Comparison of ENCODE assay signal across 15 cellular contexts in the genomic region with DNA sequence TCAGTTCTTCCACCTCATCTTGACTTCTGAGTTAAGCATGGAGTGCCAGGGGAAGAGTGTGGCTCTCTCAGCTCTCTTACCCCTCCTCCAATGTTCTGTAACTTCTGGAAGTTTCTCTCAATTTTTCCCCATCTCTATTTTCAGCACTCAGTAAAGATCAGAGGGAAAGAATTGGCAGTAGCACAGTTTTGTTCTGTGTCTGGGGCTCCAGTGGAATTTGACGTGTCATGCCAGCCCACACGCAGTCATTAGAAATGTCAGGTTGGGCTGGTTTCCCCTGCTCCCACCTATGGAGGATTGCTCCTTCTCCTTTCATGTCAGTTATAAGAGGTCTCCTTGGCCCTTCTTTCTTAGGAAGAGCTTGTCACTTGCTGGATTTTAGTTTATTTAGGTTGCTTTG.
A peak's percentile ranks its signal among the peaks of the same experiment; 100 is the strongest.
DNase-seq lines count a peak whose midpoint lies in the region; ATAC-seq and TF ChIP-seq lines count a peak whose summit lies in the region.
"Had no signal": no experiment of that assay in that cellular context is flagged by ENCODE, and none has a peak within 500 bp of the region (broad histone marks: within the 10 kb centered on the region; RNA-seq: fewer than 3 reads in every experiment).

No MANE protein-coding gene starts in this region.

- no peak for TF ChIP-seq POLR2A in heart left ventricle (IDR thresholded peaks at IDR 0.05)

- no peak overlapping the region for H3K27ac Mint-ChIP-seq in naive thymus-derived CD8-positive, alpha-beta T cell
- H3K27ac Mint-ChIP-seq: activated T-helper 1 cell treated with anti-CD3 and anti-CD28 coated beads, Interleukin-12 subunit alpha, Interleukin-12 subunit beta, Interleukin-2, Interleukin-4 antibody, amounts not matched to agents 30 ng/mL and 10 ng/mL and 1 ng/mL, durations not matched to agents 14 hours and 24 hours and 36 hours had no signal

- H3K36me3 Mint-ChIP-seq in naive thymus-derived CD8-positive, alpha-beta T cell: peaks cover 0 to 8% (median 0%) of the 10 kb centered on the region in 3 donors

- WGBS in heart left ventricle, 4 donors: 14 to 24% (median 19%) methylated on average over 2 of the region's 2 CpGs
- 2 to 3% methylated on average over 2 of the region's 2 CpGs for WGBS in aorta, 2 donors

- POLR2A ChIA-PET in naive thymus-derived CD8-positive, alpha-beta T cell (lab: Charles Lee): no interaction called here

- TF ChIP-seq CTCF in cardiac muscle cell (IDR thresholded peaks at IDR 0.05; ENCODE audit: low read depth, low read length): no peak
- TF ChIP-seq CTCF in heart left ventricle (IDR thresholded peaks at IDR 0.05): no peak
- no peak for TF ChIP-seq CTCF in astrocyte of the spinal cord (IDR thresholded peaks at IDR 0.05; ENCODE audit: low read depth, low read length)

- H3K27me3 Mint-ChIP-seq in naive thymus-derived CD8-positive, alpha-beta T cell: no peaks in the 10 kb centered on the region

- H3K4me3 ChIP-seq in cardiac muscle cell (no peak overlapping the region), heart left ventricle (no peak overlapping the region), astrocyte of the spinal cord (ENCODE audit: low read depth, low read length) (no peak overlapping the region), aorta (ENCODE audit: low read length in 2 of 2) (no peak overlapping the region)
- H3K4me3 ChIP-seq: gastroesophageal sphincter had no signal

- peaks cover 0 to 24% (median 17%) of the 10 kb centered on the region in 9 donors for H3K9me3 Mint-ChIP-seq in naive thymus-derived CD8-positive, alpha-beta T cell

- in situ Hi-C loops in astrocyte of the spinal cord (cut with HindIII; ENCODE audit: low sequenced_read_pairs): no loop called here

- ATAC-seq in heart left ventricle: no peak
- ATAC-seq in aorta (ENCODE audit: low FRiP score): peak; percentile 54
- ATAC-seq in naive thymus-derived CD8-positive, alpha-beta T cell: no peak
- ATAC-seq in HG02759 (IDR thresholded peaks at IDR 0.05; ENCODE audit: unreplicated experiment): no peak
- ATAC-seq: gastroesophageal sphincter had no signal

- intact Hi-C loops in heart left ventricle (cut with DNase I): no loop called here
- intact Hi-C loops in aorta (cut with DNase I): no loop called here

- DNase-seq in cardiac muscle cell (ENCODE audit: low read depth in 1 of 2, low spot score in 1 of 2): peak; percentile 14 to 66
- DNase-seq in heart left ventricle: no peak
- peak; percentile 37 for DNase-seq in astrocyte of the spinal cord (ENCODE audit: low read depth, low spot score)
- DNase-seq in islet precursor cell: peak; percentile 67
- DNase-seq in aorta: peak in 1 of 2 donors; percentile 54
- no peak for DNase-seq in OCI-M2 (lab: John Stamatoyannopoulos, UW; ENCODE audit: unreplicated experiment)
- DNase-seq in naive thymus-derived CD8-positive, alpha-beta T cell: no peak
- DNase-seq: activated CD4-positive, alpha-beta T cell treated with anti-CD3 and anti-CD28 coated beads, Interleukin-2, amount 50 U/mL, for 1 hour; Karpas-422; NCI-H1694; SHP77; stimulated activated CD4-positive, alpha-beta T cell treated with anti-CD3 and anti-CD28 coated beads, Interleukin-12 subunit alpha, Interleukin-12 subunit beta, amount 100 ng/mL, for 4 hours had no signal

- H3K4me3 Mint-ChIP-seq in naive thymus-derived CD8-positive, alpha-beta T cell: no peak overlapping the region
- H3K4me3 Mint-ChIP-seq: activated T-helper 1 cell treated with anti-CD3 and anti-CD28 coated beads, Interleukin-12 subunit alpha, Interleukin-12 subunit beta, Interleukin-2, Interleukin-4 antibody, amounts not matched to agents 30 ng/mL and 10 ng/mL and 1 ng/mL, durations not matched to agents 14 hours and 24 hours and 36 hours had no signal

- H3K27ac ChIP-seq in cardiac muscle cell: peak overlapping the region; percentile 3
- H3K27ac ChIP-seq in heart left ventricle: peak overlapping the region in 2 of 12 donors; percentile 5 to 29
- peak overlapping the region; percentile 57 to 86 for H3K27ac ChIP-seq in aorta (ENCODE audit: low read depth in 1 of 2, low read length in 2 of 2)

- no peaks in the 10 kb centered on the region for H3K4me1 ChIP-seq in cardiac muscle cell (ENCODE audit: low read depth)
- H3K4me1 ChIP-seq in heart left ventricle: peaks cover 0 to 11% (median 0%) of the 10 kb centered on the region in 12 donors
- peaks cover 6 to 8% of the 10 kb centered on the region in 2 donors for H3K4me1 ChIP-seq in aorta (ENCODE audit: control insufficient read depth in 1 of 2, insufficient read depth in 2 of 2, low read length in 2 of 2)

- H3K36me3 ChIP-seq in cardiac muscle cell: no peaks in the 10 kb centered on the region
- no peaks in the 10 kb centered on the region for H3K36me3 ChIP-seq in heart left ventricle
- H3K36me3 ChIP-seq in aorta (ENCODE audit: control insufficient read depth in 1 of 2, insufficient read depth in 2 of 2, low read length in 1 of 2): no peaks in the 10 kb centered on the region
- H3K36me3 ChIP-seq: gastroesophageal sphincter had no signal

- H3K4me1 Mint-ChIP-seq in naive thymus-derived CD8-positive, alpha-beta T cell: peaks cover 0 to 2% (median 0%) of the 10 kb centered on the region in 4 donors

- H3K27me3 ChIP-seq in cardiac muscle cell (no peaks in the 10 kb centered on the region), heart left ventricle (no peaks in the 10 kb centered on the region), aorta (ENCODE audit: control insufficient read depth in 1 of 2, insufficient read depth in 2 of 2, low read length in 1 of 2) (no peaks in the 10 kb centered on the region)
- H3K27me3 ChIP-seq: gastroesophageal sphincter had no signal

- H3K9me3 ChIP-seq in cardiac muscle cell (ENCODE audit: low read depth): no peaks in the 10 kb centered on the region
- peaks cover 0 to 19% (median 9%) of the 10 kb centered on the region in 12 donors for H3K9me3 ChIP-seq in heart left ventricle
- no peaks in the 10 kb centered on the region for H3K9me3 ChIP-seq in aorta (ENCODE audit: control insufficient read depth, low read length)

Comparison
In these comparisons a context has a peak if more than half of its experiments do, and no peak if none do; other contexts are left out.
1. DNase-seq: peak in cardiac muscle cell (2 of 2), astrocyte of the spinal cord (single experiment) and islet precursor cell (single experiment); none in heart left ventricle (0 of 5), OCI-M2 (single experiment) and naive thymus-derived CD8-positive, alpha-beta T cell (0 of 10).